Comparison of ENCODE assay signal across 8 cellular contexts in the genomic region with DNA sequence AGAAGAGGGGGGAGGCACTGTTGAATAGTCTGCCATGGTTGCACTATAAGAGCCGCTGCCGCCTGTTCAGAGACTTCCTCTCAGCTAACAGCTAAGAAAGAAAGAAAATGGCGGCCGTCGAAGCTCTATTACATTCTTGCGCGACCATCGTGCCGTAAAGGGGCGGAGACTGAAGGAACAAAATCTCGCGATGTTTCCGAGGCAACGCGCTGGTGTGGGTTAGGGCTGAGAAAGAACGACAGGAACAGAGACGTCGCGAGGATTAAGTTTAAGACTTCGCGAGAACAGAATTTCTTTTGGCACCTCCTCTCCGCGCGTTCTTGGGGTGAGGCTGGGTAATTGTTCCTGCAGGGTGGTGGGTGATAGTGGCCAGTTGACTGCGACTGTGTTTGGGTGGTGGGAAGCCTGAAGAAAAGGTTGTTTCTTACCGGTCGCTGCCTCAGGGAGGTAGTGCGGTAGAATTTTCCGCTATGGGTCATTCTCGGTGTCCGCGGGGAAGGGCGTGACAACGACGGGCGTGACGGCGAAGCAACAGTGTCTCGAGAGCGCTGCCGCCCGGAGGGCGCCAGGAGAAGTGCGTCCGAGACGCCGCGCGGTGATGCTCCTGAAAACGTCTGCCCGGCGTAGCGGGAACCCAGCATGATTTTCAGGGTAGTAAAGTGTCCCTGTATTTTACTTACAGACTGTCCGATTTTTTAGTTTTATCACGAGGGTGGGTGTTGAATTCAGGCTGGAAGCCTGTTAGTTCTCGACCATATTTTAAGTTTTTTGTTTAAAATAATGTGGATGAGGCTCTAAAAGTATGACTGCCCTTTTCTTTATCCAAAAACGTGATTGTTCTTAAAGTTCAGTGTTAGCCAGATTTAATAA. TPM values are rescaled to one million over a fixed set of nuclear protein-coding genes. Genes with fewer than 3 reads are reported as not detected.
DNase-seq lines count a peak whose midpoint lies in the region; ATAC-seq and TF ChIP-seq lines count a peak whose summit lies in the region.

A gene with protein sequence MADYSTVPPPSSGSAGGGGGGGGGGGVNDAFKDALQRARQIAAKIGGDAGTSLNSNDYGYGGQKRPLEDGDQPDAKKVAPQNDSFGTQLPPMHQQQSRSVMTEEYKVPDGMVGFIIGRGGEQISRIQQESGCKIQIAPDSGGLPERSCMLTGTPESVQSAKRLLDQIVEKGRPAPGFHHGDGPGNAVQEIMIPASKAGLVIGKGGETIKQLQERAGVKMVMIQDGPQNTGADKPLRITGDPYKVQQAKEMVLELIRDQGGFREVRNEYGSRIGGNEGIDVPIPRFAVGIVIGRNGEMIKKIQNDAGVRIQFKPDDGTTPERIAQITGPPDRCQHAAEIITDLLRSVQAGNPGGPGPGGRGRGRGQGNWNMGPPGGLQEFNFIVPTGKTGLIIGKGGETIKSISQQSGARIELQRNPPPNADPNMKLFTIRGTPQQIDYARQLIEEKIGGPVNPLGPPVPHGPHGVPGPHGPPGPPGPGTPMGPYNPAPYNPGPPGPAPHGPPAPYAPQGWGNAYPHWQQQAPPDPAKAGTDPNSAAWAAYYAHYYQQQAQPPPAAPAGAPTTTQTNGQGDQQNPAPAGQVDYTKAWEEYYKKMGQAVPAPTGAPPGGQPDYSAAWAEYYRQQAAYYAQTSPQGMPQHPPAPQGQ (minus strand): TSS at position 104 of the 870 bp plus-strand sequence. CDS start 68 bp downstream, at position 36.

- peak; percentile 81 for ATAC-seq in GM21526 (IDR thresholded peaks at IDR 0.05; ENCODE audit: low FRiP score, unreplicated experiment)

- peaks cover 75% of the 10 kb centered on the region for H3K79me2 ChIP-seq in OCI-LY3 (ENCODE audit: low read length)

- no peaks in the 10 kb centered on the region for H3K27me3 ChIP-seq in OCI-LY3 (ENCODE audit: low read depth, low read length)
- no peaks in the 10 kb centered on the region for H3K27me3 ChIP-seq in mucosa of rectum (ENCODE audit: control insufficient read depth in 2 of 2, insufficient read depth in 2 of 2, low read length in 2 of 2)

- peak within 1 kb of the TSS; percentile 90 for H3K4me3 ChIP-seq in OCI-LY3 (ENCODE audit: low read length)
- peak within 1 kb of the TSS; percentile 69 for H3K4me3 ChIP-seq in epithelial cell of proximal tubule (ENCODE audit: low read depth, low read length)
- peak within 1 kb of the TSS; percentile 96 for H3K4me3 ChIP-seq in mucosa of rectum (ENCODE audit: low read length in 2 of 2)

- H3K9me3 ChIP-seq in OCI-LY3 (ENCODE audit: insufficient read depth, low read length) (no peaks in the 10 kb centered on the region), mucosa of rectum (ENCODE audit: control insufficient read depth in 2 of 2, low read length in 2 of 2) (no peaks in the 10 kb centered on the region)

- DNase-seq in DMS114 treated with DMSO at 0.1 percent for 48 hours (lab: John Stamatoyannopoulos, UW; ENCODE audit: unreplicated experiment) (peak; percentile 99), HuH-7.5 (ENCODE audit: low spot score) (peak; percentile 43), activated T-cell treated with anti-CD3 and anti-CD28 coated beads for 1 hour (ENCODE audit: low read depth) (peak; percentile 88), epithelial cell of proximal tubule (ENCODE audit: low read depth) (peak; percentile 96)
- peak; percentile 94 for DNase-seq in stimulated activated CD8-positive, alpha-beta memory T cell treated with anti-CD3 and anti-CD28 coated beads, Interleukin-4, amount 100 ng/mL, for 48 hours

- TF ChIP-seq CTCF in OCI-LY3 (IDR thresholded peaks at IDR 0.05; ENCODE audit: low read depth, low read length) (peak; percentile 49), epithelial cell of proximal tubule (conservative IDR thresholded peaks at IDR 0.05; ENCODE audit: low read depth, low read length) (peak; percentile 60)

- H3K4me1 ChIP-seq in OCI-LY3 (ENCODE audit: low read length) (peaks cover 31% of the 10 kb centered on the region), mucosa of rectum (ENCODE audit: control insufficient read depth in 2 of 2, insufficient read depth in 2 of 2, low read length in 2 of 2) (peaks cover 16 to 17% of the 10 kb centered on the region in 2 donors)

- no peak within 1 kb of the TSS for H2AFZ ChIP-seq in OCI-LY3 (ENCODE audit: low read depth, low read length)

- H4K20me1 ChIP-seq in OCI-LY3 (ENCODE audit: insufficient read depth, low read length): peaks cover 38% of the 10 kb centered on the region

- H3K27ac ChIP-seq in OCI-LY3 (ENCODE audit: low read length) (peak within 1 kb of the TSS; percentile 98), mucosa of rectum (ENCODE audit: low read depth in 2 of 2, low read length in 2 of 2) (peak within 1 kb of the TSS; percentile 95 to 100)

- H3K9ac ChIP-seq in OCI-LY3 (ENCODE audit: low read length) (peak within 1 kb of the TSS; percentile 93), mucosa of rectum (ENCODE audit: low read depth in 1 of 2, low read length in 2 of 2) (peak within 1 kb of the TSS; percentile 97 to 99)

- H3K36me3 ChIP-seq in OCI-LY3 (replicated peaks; ENCODE audit: low read depth, low read length) (peaks cover 34% of the 10 kb centered on the region), mucosa of rectum (ENCODE audit: control insufficient read depth in 2 of 2, insufficient read depth in 2 of 2, low read length in 2 of 2) (no peaks in the 10 kb centered on the region)

- peak within 1 kb of the TSS; percentile 78 for H3K4me2 ChIP-seq in OCI-LY3 (ENCODE audit: low read length)

RNA-seq across cellular contexts. Expression of the gene that starts here (rescaled TPM):
- 81.2 and 133 TPM in 2 replicates for total RNA-seq in epithelial cell of proximal tubule

Comparison
In these comparisons a context has a peak if more than half of its experiments do, and no peak if none do; other contexts are left out.
1. Peak in every context shown above with its lines: DNase-seq, ATAC-seq, H3K4me3 ChIP-seq and H3K27ac ChIP-seq.
2. DNase-seq: peak in every context shown above with its lines; median percentile 99 in DMS114 treated with DMSO at 0.1 percent for 48 hours; 96 in epithelial cell of proximal tubule; 94 in stimulated activated CD8-positive, alpha-beta memory T cell treated with anti-CD3 and anti-CD28 coated beads, Interleukin-4, amount 100 ng/mL, for 48 hours; 88 in activated T-cell treated with anti-CD3 and anti-CD28 coated beads for 1 hour; 43 in HuH-7.5.